Comparison of ENCODE assay signal across 12 cellular contexts in the genomic region with DNA sequence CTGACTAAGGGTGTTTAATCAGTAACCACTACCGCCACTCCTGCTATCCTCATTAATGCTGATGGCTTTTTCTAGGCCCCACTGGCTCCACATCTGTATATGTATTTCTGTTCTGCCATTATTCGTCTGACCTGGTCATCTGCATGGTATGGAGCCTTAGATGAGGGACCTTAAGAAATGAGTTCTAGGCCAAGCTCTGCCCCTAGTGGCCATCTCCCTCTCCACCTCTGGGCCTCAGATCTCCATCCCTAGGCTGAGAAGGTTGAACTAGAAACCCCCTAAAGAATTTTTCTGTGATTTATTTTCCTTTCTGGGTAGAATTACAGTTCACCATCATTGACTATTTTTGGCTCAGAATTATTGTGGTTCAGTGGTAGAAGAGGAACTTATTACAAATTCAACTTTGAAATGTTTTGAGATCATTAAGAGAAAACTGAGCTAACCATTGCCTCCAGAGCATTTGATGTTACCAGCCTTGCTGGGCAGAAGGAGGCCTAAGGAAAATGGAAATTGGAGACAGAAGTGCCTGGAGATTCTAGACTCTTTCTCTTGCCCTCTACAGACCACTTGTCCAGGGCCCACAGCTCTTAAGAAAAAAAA.
DNase-seq lines count a peak whose midpoint lies in the region; ATAC-seq, FAIRE-seq and TF ChIP-seq lines count a peak whose summit lies in the region.
"Had no signal": no experiment of that assay in that cellular context is flagged by ENCODE, and none has a peak within 500 bp of the region (broad histone marks: within the 10 kb centered on the region; RNA-seq: fewer than 3 reads in every experiment).

No MANE protein-coding gene starts in this region.

- H3K36me3 ChIP-seq in Peyer's patch (no peaks in the 10 kb centered on the region), uterus (no peaks in the 10 kb centered on the region)
- H3K36me3 ChIP-seq: esophagus muscularis mucosa had no signal

- TF ChIP-seq CTCF in A549 (IDR thresholded peaks at IDR 0.05) (peak; percentile 51), GM12875 (IDR thresholded peaks at IDR 0.05; ENCODE audit: borderline replicate concordance, insufficient read depth, low read depth, low read length) (peak; percentile 72), Peyer's patch (IDR thresholded peaks at IDR 0.05) (peak in 4 of 6 experiments; percentile 13 to 23 (median 18)), foreskin fibroblast (IDR thresholded peaks at IDR 0.05; ENCODE audit: low read depth, low read length) (peak; percentile 32), uterus (IDR thresholded peaks at IDR 0.05) (peak in 1 of 4 experiments; percentile 13)

- H3K4me3 ChIP-seq in A549 (no peak overlapping the region), GM12875 (ENCODE audit: low read depth, low read length) (no peak overlapping the region), Peyer's patch (no peak overlapping the region), foreskin fibroblast (ENCODE audit: low read depth in 1 of 2, low read length in 2 of 2) (no peak overlapping the region), uterus (no peak overlapping the region)
- H3K4me3 ChIP-seq: esophagus muscularis mucosa had no signal

- 84% methylated on average over 2 of the region's 2 CpGs for WGBS in A549 (ENCODE audit: missing lambda C conversion rate)

- no peaks in the 10 kb centered on the region for H3K4me1 ChIP-seq in A549
- no peaks in the 10 kb centered on the region for H3K4me1 ChIP-seq in Peyer's patch
- H3K4me1 ChIP-seq in uterus = no peaks in the 10 kb centered on the region
- H3K4me1 ChIP-seq: Caco-2, esophagus muscularis mucosa had no signal

- H3K27ac ChIP-seq in A549 (no peak overlapping the region), Peyer's patch (no peak overlapping the region), uterus (no peak overlapping the region)
- H3K27ac ChIP-seq: esophagus muscularis mucosa had no signal

- no peak for FAIRE-seq in A549 (lab: Jason Lieb, UNC)

- ATAC-seq in A549 = peak; percentile 83 to 94; a peak in 5 of 6 replicates

- no peak overlapping the region for H3K4me2 ChIP-seq in A549

- DNase-seq in A549 (ENCODE audit: low read depth in 1 of 2, low spot score in 1 of 2) (peak; percentile 31 to 33), Peyer's patch (no peak), foreskin fibroblast (no peak), NOMO-1 (lab: John Stamatoyannopoulos, UW; ENCODE audit: unreplicated experiment in 2 of 2) (no peak), uterus (no peak), NCI-H1092 (lab: John Stamatoyannopoulos, UW) (no peak)
- no peak for DNase-seq in effector CD8-positive, alpha-beta T cell (lab: John Stamatoyannopoulos, UW)
- DNase-seq: activated naive CD4-positive, alpha-beta T cell; NCI-H345 had no signal

- CTCF ChIA-PET in A549 (lab: Yijun Ruan, JAX) = interaction anchor here (0.8 to 2.9 kb wide), 12 partner anchors 8 to 245 kb away, joined by 3 to 19 read pairs (median 3); no protein-coding TSS in a partner anchor

- POLR2A ChIA-PET in A549 (lab: Yijun Ruan, JAX) = no interaction called here

- no peaks in the 10 kb centered on the region for H3K9me3 ChIP-seq in A549
- no peaks in the 10 kb centered on the region for H3K9me3 ChIP-seq in Peyer's patch
- no peaks in the 10 kb centered on the region for H3K9me3 ChIP-seq in uterus
- H3K9me3 ChIP-seq: Caco-2, esophagus muscularis mucosa had no signal

- TF ChIP-seq RAD21 in A549 (conservative IDR thresholded peaks at IDR 0.05 in 1 of 2, IDR thresholded peaks at IDR 0.05 in 1 of 2) = peak in 1 of 2 experiments; percentile 16; a peak in 1 of 5 replicates

- H3K27me3 ChIP-seq in Peyer's patch = no peaks in the 10 kb centered on the region
- H3K27me3 ChIP-seq in uterus = no peaks in the 10 kb centered on the region
- H3K27me3 ChIP-seq: esophagus muscularis mucosa had no signal

- TF ChIP-seq POLR2A in A549 (IDR thresholded peaks at IDR 0.05; ENCODE audit: low read length) (no peak), Peyer's patch (IDR thresholded peaks at IDR 0.05) (no peak), uterus (IDR thresholded peaks at IDR 0.05) (no peak)

- intact Hi-C loops in uterus (cut with DNase I; ENCODE audit: low total_unique reads) = no loop called here

- TF ChIP-seq EP300 in A549 (IDR thresholded peaks at IDR 0.05) = no peak

TF ChIP-seq in A549, 52 proteins besides CTCF, POLR2A, EP300 and RAD21:
- TF ChIP-seq CHD2 (IDR thresholded peaks at IDR 0.05; ENCODE audit: low read length, partially characterized antibody) = no peak
- TF ChIP-seq, protein P1, sequence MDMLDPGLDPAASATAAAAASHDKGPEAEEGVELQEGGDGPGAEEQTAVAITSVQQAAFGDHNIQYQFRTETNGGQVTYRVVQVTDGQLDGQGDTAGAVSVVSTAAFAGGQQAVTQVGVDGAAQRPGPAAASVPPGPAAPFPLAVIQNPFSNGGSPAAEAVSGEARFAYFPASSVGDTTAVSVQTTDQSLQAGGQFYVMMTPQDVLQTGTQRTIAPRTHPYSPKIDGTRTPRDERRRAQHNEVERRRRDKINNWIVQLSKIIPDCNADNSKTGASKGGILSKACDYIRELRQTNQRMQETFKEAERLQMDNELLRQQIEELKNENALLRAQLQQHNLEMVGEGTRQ (IDR thresholded peaks at IDR 0.05) = no peak
- TF ChIP-seq PBX3 (IDR thresholded peaks at IDR 0.05) = no peak
- no peak for TF ChIP-seq RARB (CRISPR knock-in tag; IDR thresholded peaks at IDR 0.05)
- no peak for TF ChIP-seq CBX2 (IDR thresholded peaks at IDR 0.05; ENCODE audit: borderline replicate concordance, low read depth)
- TF ChIP-seq BHLHE40 (IDR thresholded peaks at IDR 0.05; ENCODE audit: low read depth, low read length) = no peak
- TF ChIP-seq GATA3 (IDR thresholded peaks at IDR 0.05; ENCODE audit: borderline replicate concordance) = no peak
- TF ChIP-seq HDAC2 (IDR thresholded peaks at IDR 0.05) = no peak
- TF ChIP-seq FOSB (CRISPR knock-in tag; IDR thresholded peaks at IDR 0.05) = no peak
- no peak for TF ChIP-seq FOSL2 (IDR thresholded peaks at IDR 0.05)
- TF ChIP-seq FOSL2 (CRISPR knock-in tag; IDR thresholded peaks at IDR 0.05) = no peak
- no peak for TF ChIP-seq CBX8 (IDR thresholded peaks at IDR 0.05)
- TF ChIP-seq MYC (IDR thresholded peaks at IDR 0.05; ENCODE audit: borderline replicate concordance, low read length) = no peak
- no peak for TF ChIP-seq MAFK (IDR thresholded peaks at IDR 0.05; ENCODE audit: partially characterized antibody)
- no peak for TF ChIP-seq EHMT2 (IDR thresholded peaks at IDR 0.05; ENCODE audit: low read depth)
- no peak for TF ChIP-seq KDM1A (IDR thresholded peaks at IDR 0.05; ENCODE audit: low read depth)
- no peak for TF ChIP-seq ZC3H11A (IDR thresholded peaks at IDR 0.05)
- TF ChIP-seq HES2 (IDR thresholded peaks at IDR 0.05) = no peak
- TF ChIP-seq, protein P2, sequence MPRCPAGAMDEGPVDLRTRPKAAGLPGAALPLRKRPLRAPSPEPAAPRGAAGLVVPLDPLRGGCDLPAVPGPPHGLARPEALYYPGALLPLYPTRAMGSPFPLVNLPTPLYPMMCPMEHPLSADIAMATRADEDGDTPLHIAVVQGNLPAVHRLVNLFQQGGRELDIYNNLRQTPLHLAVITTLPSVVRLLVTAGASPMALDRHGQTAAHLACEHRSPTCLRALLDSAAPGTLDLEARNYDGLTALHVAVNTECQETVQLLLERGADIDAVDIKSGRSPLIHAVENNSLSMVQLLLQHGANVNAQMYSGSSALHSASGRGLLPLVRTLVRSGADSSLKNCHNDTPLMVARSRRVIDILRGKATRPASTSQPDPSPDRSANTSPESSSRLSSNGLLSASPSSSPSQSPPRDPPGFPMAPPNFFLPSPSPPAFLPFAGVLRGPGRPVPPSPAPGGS (IDR thresholded peaks at IDR 0.05) = no peak

Comparison
In these comparisons a context has a peak if more than half of its experiments do, and no peak if none do; other contexts are left out.
1. DNase-seq: peak in A549 (2 of 2); none in Peyer's patch (0 of 3), foreskin fibroblast (0 of 2), effector CD8-positive, alpha-beta T cell (single experiment), NOMO-1 (0 of 2), uterus (0 of 2) and NCI-H1092 (single experiment).